ENCODE assay signal across 1 cellular context in the genomic region with DNA sequence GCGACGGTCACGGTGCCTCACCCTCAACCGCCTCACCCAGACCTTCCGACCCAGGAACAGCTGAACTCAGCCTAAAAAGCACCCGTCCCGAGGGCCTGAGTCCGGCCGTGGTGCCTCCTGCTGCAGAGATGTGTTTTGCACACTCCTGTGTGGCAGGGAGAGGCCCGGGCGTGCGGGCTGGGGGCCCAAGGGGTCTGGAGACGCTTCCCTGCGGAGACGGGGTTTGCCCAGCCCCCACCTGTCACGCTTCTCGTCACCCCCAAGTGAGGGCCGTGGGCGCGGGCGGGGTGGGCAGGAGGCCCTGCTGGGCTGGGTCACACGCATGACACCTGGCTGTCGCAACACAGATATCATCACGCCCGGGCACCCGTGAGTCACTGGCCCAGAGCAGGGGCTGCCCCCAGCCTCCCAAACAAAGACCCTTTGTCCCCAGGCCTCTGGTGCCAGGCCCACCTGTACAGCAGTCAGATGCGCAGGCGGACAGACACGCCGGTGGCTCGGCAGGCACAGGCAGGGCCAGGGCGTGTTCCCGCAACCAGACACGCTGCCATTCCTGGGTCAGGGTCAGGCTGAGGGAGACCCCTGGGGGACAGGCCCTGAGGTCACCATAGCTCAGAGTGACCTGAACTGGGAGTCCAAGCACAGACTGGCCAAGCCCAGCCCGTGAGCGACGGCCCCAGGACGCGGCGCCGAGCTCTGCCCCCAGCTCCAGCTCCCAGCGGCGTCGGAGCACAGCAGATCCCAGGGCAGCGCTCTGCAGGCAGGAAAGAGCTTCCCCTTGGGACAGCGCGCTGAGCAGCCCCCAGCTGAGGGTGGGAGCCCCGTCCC.
TF ChIP-seq lines count a peak whose summit lies in the region.

No MANE protein-coding gene starts in this region.

TF ChIP-seq in GM23338, 12 proteins besides CTCF, POLR2A, EP300 and RAD21 (continued from another document):
- no peak for TF ChIP-seq ZNF462 (CRISPR knock-in tag; IDR thresholded peaks at IDR 0.05)
TF ChIP-seq in GM23338: peak in this region for 1.
